Comparison of ENCODE assay signal across 11 cellular contexts in the genomic region with DNA sequence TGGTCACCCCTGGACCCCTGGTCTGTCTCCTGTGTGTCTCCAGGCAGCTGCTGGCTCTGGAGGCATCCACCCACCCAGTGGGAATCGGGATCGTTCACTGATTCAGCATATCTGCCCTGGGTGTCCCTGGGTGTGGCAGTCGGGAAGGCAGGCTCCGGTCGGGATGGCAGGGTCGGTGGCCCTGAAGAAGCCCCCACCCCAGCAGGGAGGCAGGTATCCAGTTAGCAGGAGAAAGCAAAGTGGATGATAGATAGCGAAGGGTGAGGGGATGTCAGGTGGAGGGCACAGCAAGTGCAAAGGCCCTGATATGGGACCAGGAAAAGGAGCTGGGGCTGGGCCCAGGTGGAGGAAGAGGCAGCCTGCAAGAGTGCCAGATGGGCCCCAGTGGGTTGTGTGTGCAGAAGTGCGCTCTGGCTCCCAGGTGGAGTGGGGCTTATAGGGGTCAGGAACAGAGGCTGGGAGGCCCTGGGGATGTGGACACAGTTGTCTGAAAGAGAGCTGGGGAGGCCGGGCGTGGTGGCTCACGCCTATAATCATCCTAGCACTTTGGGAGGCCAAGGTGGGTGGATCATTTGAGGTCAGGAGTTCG. TPM values are rescaled to one million over a fixed set of nuclear protein-coding genes. Genes with fewer than 3 reads are reported as not detected.
DNase-seq lines count a peak whose midpoint lies in the region; ATAC-seq and TF ChIP-seq lines count a peak whose summit lies in the region.
"Had no signal": no experiment of that assay in that cellular context is flagged by ENCODE, and none has a peak within 500 bp of the region (broad histone marks: within the 10 kb centered on the region; RNA-seq: fewer than 3 reads in every experiment).

No MANE protein-coding gene starts in this region.

- H3K4me1 Mint-ChIP-seq in CD8-positive, alpha-beta T cell (ENCODE audit: low read depth), result peaks cover 74% of the 10 kb centered on the region
- H3K4me1 Mint-ChIP-seq in Caco-2 (ENCODE audit: low read depth, unreplicated experiment), result peaks cover 7% of the 10 kb centered on the region

- H3K27me3 ChIP-seq in CD8-positive, alpha-beta T cell (ENCODE audit: insufficient read depth, low read length), result no peaks in the 10 kb centered on the region
- H3K27me3 ChIP-seq in osteoblast (ENCODE audit: insufficient read depth, low read length) (no peaks in the 10 kb centered on the region), Caco-2 (replicated peaks; ENCODE audit: control insufficient read depth, insufficient read depth, low read length) (no peaks in the 10 kb centered on the region)

- H3K27me3 Mint-ChIP-seq in CD8-positive, alpha-beta T cell (ENCODE audit: low read depth), result peaks cover 10% of the 10 kb centered on the region
- H3K27me3 Mint-ChIP-seq in Caco-2 (ENCODE audit: insufficient read depth, unreplicated experiment), result no peaks in the 10 kb centered on the region

- DNase-seq in CD8-positive, alpha-beta T cell, result no peak
- DNase-seq in NCI-H69 (lab: John Stamatoyannopoulos, UW), result peak; percentile 85
- DNase-seq in choroid plexus epithelial cell (ENCODE audit: low read depth), result no peak
- peak; percentile 21 for DNase-seq in osteoblast (ENCODE audit: insufficient read length, low spot score, missing footprints)
- no peak for DNase-seq in effector CD4-positive, alpha-beta T cell
- DNase-seq in Caco-2, result no peak
- DNase-seq: activated gamma-delta T cell, NCI-H2081 treated with DMSO at 0.1 percent for 48 hours had no signal

- H3K36me3 Mint-ChIP-seq in CD8-positive, alpha-beta T cell, result no peaks in the 10 kb centered on the region
- H3K36me3 Mint-ChIP-seq in Caco-2 (ENCODE audit: insufficient read depth, unreplicated experiment), result peaks cover 22% of the 10 kb centered on the region

- H3K4me3 ChIP-seq in CD8-positive, alpha-beta T cell (ENCODE audit: low read depth, low read length), result no peak overlapping the region
- peak overlapping the region; percentile 74 for H3K4me3 ChIP-seq in choroid plexus epithelial cell (ENCODE audit: low read depth, low read length)
- peak overlapping the region; percentile 81 for H3K4me3 ChIP-seq in osteoblast (ENCODE audit: insufficient read depth, low read length)
- no peak overlapping the region for H3K4me3 ChIP-seq in Caco-2 (ENCODE audit: low read depth, low read length)

- POLR2A ChIA-PET in CD8-positive, alpha-beta T cell (lab: Charles Lee), result interaction anchor here (0.5 to 3.3 kb wide), 7 partner anchors 13 to 370 kb away, joined by 3 to 21 read pairs (median 3); partner anchors contain the start of gene JUND
- POLR2A ChIA-PET in Caco-2 (lab: Charles Lee), result no interaction called here

- peak overlapping the region; percentile 87 for H3K27ac Mint-ChIP-seq in CD8-positive, alpha-beta T cell
- no peak overlapping the region for H3K27ac Mint-ChIP-seq in Caco-2 (ENCODE audit: unreplicated experiment)

- peak overlapping the region; percentile 90 for H3K4me2 ChIP-seq in osteoblast (ENCODE audit: insufficient read depth, low read length)

- H3K9me3 Mint-ChIP-seq in CD8-positive, alpha-beta T cell, result no peaks in the 10 kb centered on the region
- no peaks in the 10 kb centered on the region for H3K9me3 Mint-ChIP-seq in Caco-2 (ENCODE audit: unreplicated experiment)

- H4K20me1 ChIP-seq in osteoblast (ENCODE audit: insufficient read depth, low read length), result peaks cover 46% of the 10 kb centered on the region

- no peak overlapping the region for H2AFZ ChIP-seq in osteoblast (ENCODE audit: low read length)

- peaks cover 73% of the 10 kb centered on the region for H3K79me2 ChIP-seq in osteoblast (ENCODE audit: insufficient read depth, low read length)

- BruUV-seq in Caco-2 (replicated peaks; lab: Mats Ljungman, UMichigan), result no TSS peak

- no peak for TF ChIP-seq CTCF in CD8-positive, alpha-beta T cell (IDR thresholded peaks at IDR 0.05)
- TF ChIP-seq CTCF in choroid plexus epithelial cell (conservative IDR thresholded peaks at IDR 0.05; ENCODE audit: low read depth, low read length) (no peak), osteoblast (IDR thresholded peaks at IDR 0.05; ENCODE audit: extremely low read depth, low read depth, low read length) (no peak), Caco-2 (IDR thresholded peaks at IDR 0.05; ENCODE audit: insufficient read depth in 1 of 2, low read depth in 1 of 2, low read length in 1 of 2, severe bottlenecking in 1 of 2, unreplicated experiment in 1 of 2) (no peak)

- no peak overlapping the region for H3K27ac ChIP-seq in CD8-positive, alpha-beta T cell (ENCODE audit: low read depth, low read length)
- peak overlapping the region; percentile 17 for H3K27ac ChIP-seq in osteoblast (ENCODE audit: low read depth, low read length)
- H3K27ac ChIP-seq: HL-60 had no signal

- intact Hi-C loops in CD8-positive, alpha-beta T cell (cut with DNase I, micrococcal nuclease), result no loop called here
- intact Hi-C loops in Caco-2 (cut with micrococcal nuclease; ENCODE audit: unreplicated experiment), result no loop called here

- no peaks in the 10 kb centered on the region for H3K36me3 ChIP-seq in CD8-positive, alpha-beta T cell (ENCODE audit: insufficient read depth, low read length)
- H3K36me3 ChIP-seq in osteoblast (ENCODE audit: insufficient read depth, low read length) (no peaks in the 10 kb centered on the region), Caco-2 (ENCODE audit: control insufficient read depth, insufficient read depth, low read length) (no peaks in the 10 kb centered on the region)

- H3K4me3 Mint-ChIP-seq in CD8-positive, alpha-beta T cell, result peak overlapping the region; percentile 84
- no peak overlapping the region for H3K4me3 Mint-ChIP-seq in Caco-2 (ENCODE audit: unreplicated experiment)

- CTCF ChIA-PET in CD8-positive, alpha-beta T cell (lab: Charles Lee), result interaction anchor here (2.1 to 13.7 kb wide), 2 partner anchors 11 to 29 kb away, joined by 8 to 160 read pairs; no protein-coding TSS in a partner anchor
- CTCF ChIA-PET in Caco-2 (lab: Charles Lee), result interaction anchor here (0.7 kb wide), 1 partner anchor 197 kb away, joined by 3 read pairs; no protein-coding TSS in a partner anchor

- ATAC-seq in CD8-positive, alpha-beta T cell, result no peak
- ATAC-seq in HG03135 (IDR thresholded peaks at IDR 0.05; ENCODE audit: unreplicated experiment), result no peak
- no peak for ATAC-seq in HG03460 (IDR thresholded peaks at IDR 0.05; ENCODE audit: unreplicated experiment)

- H3K9me3 ChIP-seq in CD8-positive, alpha-beta T cell (ENCODE audit: low read length), result no peaks in the 10 kb centered on the region
- H3K9me3 ChIP-seq in osteoblast (ENCODE audit: low read depth, low read length) (no peaks in the 10 kb centered on the region), Caco-2 (no peaks in the 10 kb centered on the region)

- peaks cover 76% of the 10 kb centered on the region for H3K4me1 ChIP-seq in CD8-positive, alpha-beta T cell (ENCODE audit: insufficient read depth, low read length)
- peaks cover 44% of the 10 kb centered on the region for H3K4me1 ChIP-seq in osteoblast (ENCODE audit: insufficient read depth, low read length)
- H3K4me1 ChIP-seq in Caco-2, result peaks cover 36% of the 10 kb centered on the region

RNA-seq across cellular contexts. Expression of gene SSBP4, which starts 2.3 kb away (rescaled TPM):
- total RNA-seq in CD8-positive, alpha-beta T cell, result 10 to 100 TPM; 49.9 to 58.2 TPM
- total RNA-seq in osteoblast (77.8 and 90.8 TPM in 2 replicates), Caco-2 (2022) (46.2 and 49.4 TPM in 2 replicates)

RNA-seq across cellular contexts. Expression of gene ISYNA1, which starts 16.5 kb away (rescaled TPM):
- 10 to 100 TPM; 54.5 to 54.7 TPM for total RNA-seq in CD8-positive, alpha-beta T cell
- total RNA-seq in osteoblast, result 7.7 and 8.0 TPM in 2 replicates
- total RNA-seq in Caco-2 (2022), result 65.3 and 67.3 TPM in 2 replicates

RNA-seq across cellular contexts. Expression of gene LRRC25, which starts 24.0 kb away (rescaled TPM):
- under 1 TPM in 1 of 2 experiments, not detected in 1; 0.22 TPM for total RNA-seq in CD8-positive, alpha-beta T cell
- 0.88 and 1.1 TPM in 2 replicates for total RNA-seq in osteoblast
- total RNA-seq in Caco-2 (2022), result not detected in 2 replicates

RNA-seq across cellular contexts. Expression of gene GDF15, which starts 35.5 kb away (rescaled TPM):
- not detected for total RNA-seq in CD8-positive, alpha-beta T cell
- total RNA-seq in osteoblast, result 61.6 and 74.2 TPM in 2 replicates
- 55.3 and 56.1 TPM in 2 replicates for total RNA-seq in Caco-2 (2022)

Comparison
In these comparisons a context has a peak if more than half of its experiments do, and no peak if none do; other contexts are left out.
1. DNase-seq: peak in NCI-H69 (single experiment) and osteoblast (single experiment); none in CD8-positive, alpha-beta T cell (0 of 7), choroid plexus epithelial cell (single experiment), effector CD4-positive, alpha-beta T cell (single experiment) and Caco-2 (0 of 2).
2. H3K4me3 ChIP-seq: peak in choroid plexus epithelial cell (single experiment) and osteoblast (single experiment); none in CD8-positive, alpha-beta T cell (single experiment) and Caco-2 (single experiment).